ENCODE assay signal across 8 cellular contexts in genomic region chr14:76456200-76456599, GRCh38.
A peak's percentile ranks its signal among the peaks of the same experiment; 100 is the strongest.
DNase-seq lines count a peak whose midpoint lies in the region; ATAC-seq and TF ChIP-seq lines count a peak whose summit lies in the region.

No MANE protein-coding gene starts in this region.

- H3K4me1 ChIP-seq in adrenal gland (replicated peaks in 1 of 2) = no peaks in the 10 kb centered on the region

- H3K9me3 ChIP-seq in adrenal gland (replicated peaks in 1 of 3) = no peaks in the 10 kb centered on the region

- H3K27me3 ChIP-seq in adrenal gland = no peaks in the 10 kb centered on the region

- DNase-seq in AG10803 (ENCODE audit: low read depth) = peak; percentile 16
- peak; percentile 69 for DNase-seq in GM10248 (ENCODE audit: extremely low spot score)
- DNase-seq in NCI-H1930 (lab: John Stamatoyannopoulos, UW) = peak; percentile 23 to 32
- peak in 5 of 7 donors; percentile 34 to 58 (median 45) for DNase-seq in adrenal gland
- no peak for DNase-seq in left lobe of liver (ENCODE audit: low spot score)
- DNase-seq in activated effector memory CD4-positive, alpha-beta T cell treated with Interleukin-2 at 50 U/mL for 16 hours = no peak

- H3K4me3 ChIP-seq in AG10803 (ENCODE audit: low read length) = no peak overlapping the region
- H3K4me3 ChIP-seq in adrenal gland = no peak overlapping the region

- TF ChIP-seq CTCF in AG10803 (conservative IDR thresholded peaks at IDR 0.05; ENCODE audit: low read length) (peak; percentile 53), GM10248 (IDR thresholded peaks at IDR 0.05; ENCODE audit: control extremely low read depth, extremely low read depth, low read depth, missing control alignments) (peak; percentile 42), adrenal gland (IDR thresholded peaks at IDR 0.05) (peak; percentile 22 to 52 (median 48))

- intact Hi-C loops in adrenal gland (cut with DNase I) = loop anchor here in 1 of 2 donors (5.0 kb wide), 1 partner anchor 191 kb away; no protein-coding TSS in a partner anchor

- H3K36me3 ChIP-seq in adrenal gland (replicated peaks in 1 of 2) = no peaks in the 10 kb centered on the region

- 54 to 64% (median 58%) methylated on average over 2 of the region's 2 CpGs for WGBS in adrenal gland, 4 donors

- no peak for TF ChIP-seq POLR2A in adrenal gland (IDR thresholded peaks at IDR 0.05)

- ATAC-seq in left lobe of liver (peak; percentile 73), HG02763 (IDR thresholded peaks at IDR 0.05; ENCODE audit: unreplicated experiment) (no peak), GM21423 (IDR thresholded peaks at IDR 0.05; ENCODE audit: unreplicated experiment) (no peak)

- H3K27ac ChIP-seq in adrenal gland = no peak overlapping the region

- POLR2A ChIA-PET in GM10248 (lab: Yijun Ruan, JAX) = no interaction called here

- CTCF ChIA-PET in GM10248 (lab: Yijun Ruan, JAX) = interaction anchor here (0.9 to 3.9 kb wide), 25 partner anchors 8 to 614 kb away, joined by 3 to 30 read pairs (median 4); no protein-coding TSS in a partner anchor

Comparison
In these comparisons a context has a peak if more than half of its experiments do, and no peak if none do; other contexts are left out.
1. DNase-seq: peak in AG10803 (single experiment), GM10248 (single experiment), NCI-H1930 (2 of 2) and adrenal gland (5 of 7); none in left lobe of liver (single experiment) and activated effector memory CD4-positive, alpha-beta T cell treated with Interleukin-2 at 50 U/mL for 16 hours (single experiment).
2. Peak in every context shown above with its lines, with median percentiles within 50 percentile points of each other: CTCF ChIP-seq.